Comparison of ENCODE assay signal across 17 cellular contexts in the genomic region with DNA sequence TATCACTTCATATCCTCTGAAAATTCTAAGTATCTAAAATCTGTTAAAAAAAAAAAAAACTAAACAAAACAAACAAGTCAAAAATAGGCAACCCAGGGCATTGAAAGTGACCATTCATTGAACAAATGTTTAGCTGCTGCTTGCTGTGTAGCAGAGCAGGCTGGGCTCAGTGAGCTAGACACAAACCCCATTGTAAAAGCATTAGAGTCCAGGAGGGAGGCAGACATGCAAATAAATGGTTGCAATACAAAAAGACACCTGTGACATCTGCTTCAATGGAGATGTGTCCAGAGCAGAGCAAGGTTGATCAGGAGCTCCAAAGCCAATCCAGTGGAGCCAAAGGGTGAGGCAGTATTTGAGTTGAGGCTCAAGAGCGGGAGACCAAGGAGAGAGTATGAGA.
"Had no signal": no experiment of that assay in that cellular context is flagged by ENCODE, and none has a peak within 500 bp of the region (broad histone marks: within the 10 kb centered on the region; RNA-seq: fewer than 3 reads in every experiment).

No MANE protein-coding gene starts in this region.

- DNase-seq: activated CD4-positive, CD25-positive, alpha-beta regulatory T cell treated with anti-CD3 and anti-CD28 coated beads, Interleukin-2, amount 50 U/mL, for 72 hours; activated naive CD4-positive, alpha-beta T cell treated with Interleukin-2 at 50 U/mL for 16 hours; activated T-cell treated with anti-CD3 and anti-CD28 coated beads for 4 hours; anterior cingulate cortex; brain microvascular endothelial cell; effector memory CD4-positive, alpha-beta T cell; foreskin keratinocyte; head of caudate nucleus; right cardiac atrium; small intestine; stimulated activated CD4-positive, alpha-beta T cell treated with anti-CD3 and anti-CD28 coated beads, Interleukin-4, amount 100 ng/mL, for 24 hours; stimulated activated naive CD4-positive, alpha-beta T cell treated with Interleukin-2 at 50 U/mL for 16 hours; transverse colon had no signal

- H3K27ac Mint-ChIP-seq: activated T-helper 17 cell treated with anti-CD3 and anti-CD28 coated beads, Interleukin-2, amount 50 U/mL, for 72 hours; dendritic cell treated with granulocyte-macrophage colony-stimulating factor and Interleukin-4, amounts not matched to agents 40 ng/mL and 50 ng/mL, for 4 days; nephron had no signal

- H3K4me3 Mint-ChIP-seq: activated T-helper 17 cell treated with anti-CD3 and anti-CD28 coated beads, Interleukin-2, amount 50 U/mL, for 72 hours; dendritic cell treated with granulocyte-macrophage colony-stimulating factor and Interleukin-4, amounts not matched to agents 40 ng/mL and 50 ng/mL, for 4 days; nephron had no signal

- H3K27me3 ChIP-seq: brain microvascular endothelial cell, transverse colon had no signal

- H3K36me3 ChIP-seq: brain microvascular endothelial cell, prostate gland, transverse colon had no signal

- H3K9me3 ChIP-seq: prostate gland, transverse colon had no signal

- ATAC-seq: activated T-helper 17 cell treated with anti-CD3 and anti-CD28 coated beads, Interleukin-2, amount 50 U/mL, for 72 hours; foreskin keratinocyte; right cardiac atrium had no signal

- H3K27ac ChIP-seq: brain microvascular endothelial cell, foreskin keratinocyte, prostate gland, transverse colon had no signal

- H3K4me1 ChIP-seq: foreskin keratinocyte, prostate gland, transverse colon had no signal

- H3K9me3 Mint-ChIP-seq: dendritic cell treated with granulocyte-macrophage colony-stimulating factor and Interleukin-4, amounts not matched to agents 40 ng/mL and 50 ng/mL, for 4 days; nephron had no signal

- H3K4me3 ChIP-seq: prostate gland, transverse colon had no signal

- H3K27me3 Mint-ChIP-seq: activated T-helper 17 cell treated with anti-CD3 and anti-CD28 coated beads, Interleukin-2, amount 50 U/mL, for 72 hours; dendritic cell treated with granulocyte-macrophage colony-stimulating factor and Interleukin-4, amounts not matched to agents 40 ng/mL and 50 ng/mL, for 4 days had no signal
